ENCODE assay signal across 8 cellular contexts in the genomic region with DNA sequence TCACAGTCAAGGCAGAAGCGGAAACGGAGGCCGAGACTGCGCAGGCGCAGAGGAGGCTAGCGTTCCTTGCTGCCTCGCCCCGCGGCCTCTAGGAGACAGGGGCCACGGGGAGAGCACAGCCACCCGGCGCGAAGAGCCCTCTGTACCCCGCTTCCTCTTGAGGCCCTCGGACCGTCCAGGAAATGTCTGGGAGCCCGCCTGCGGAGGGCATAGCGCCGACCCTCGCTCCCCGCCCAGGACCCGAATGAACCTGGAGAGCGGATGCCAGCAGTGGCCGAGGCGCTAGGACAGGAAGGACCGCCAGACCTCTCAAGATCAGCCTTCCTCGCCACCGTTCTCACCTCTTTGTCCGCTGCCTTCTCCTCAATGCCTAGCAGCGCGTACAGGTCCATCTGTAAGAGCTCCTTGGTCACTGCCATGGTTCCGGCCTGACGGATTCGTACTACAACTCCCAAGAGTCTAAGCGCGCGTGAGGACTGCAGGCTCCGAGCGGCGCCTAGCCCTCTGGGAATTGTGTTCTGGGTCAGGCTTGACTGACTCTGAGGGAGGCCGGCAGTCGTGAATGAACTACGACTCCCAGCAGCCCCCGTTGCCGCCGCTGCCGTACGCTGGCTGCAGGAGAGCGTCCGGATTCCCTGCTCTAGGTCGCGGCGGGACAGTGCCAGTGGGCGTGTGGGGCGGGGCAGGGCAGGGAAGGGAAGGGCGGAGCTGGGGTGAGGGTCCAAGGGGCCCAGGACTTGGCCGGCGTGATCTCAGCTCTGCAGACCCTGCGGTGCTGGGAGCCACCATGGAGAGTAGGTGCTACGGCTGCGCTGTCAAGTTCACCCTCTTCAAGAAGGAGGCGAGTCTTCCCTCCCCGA. TPM values are rescaled to one million over a fixed set of nuclear protein-coding genes. Genes with fewer than 3 reads are reported as not detected.
DNase-seq lines count a peak whose midpoint lies in the region; ATAC-seq, FAIRE-seq and TF ChIP-seq lines count a peak whose summit lies in the region.

A gene with protein sequence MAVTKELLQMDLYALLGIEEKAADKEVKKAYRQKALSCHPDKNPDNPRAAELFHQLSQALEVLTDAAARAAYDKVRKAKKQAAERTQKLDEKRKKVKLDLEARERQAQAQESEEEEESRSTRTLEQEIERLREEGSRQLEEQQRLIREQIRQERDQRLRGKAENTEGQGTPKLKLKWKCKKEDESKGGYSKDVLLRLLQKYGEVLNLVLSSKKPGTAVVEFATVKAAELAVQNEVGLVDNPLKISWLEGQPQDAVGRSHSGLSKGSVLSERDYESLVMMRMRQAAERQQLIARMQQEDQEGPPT (minus strand): TSS at position 446 of the 860 bp plus-strand sequence. CDS start 27 bp downstream, at position 419.
A gene with protein sequence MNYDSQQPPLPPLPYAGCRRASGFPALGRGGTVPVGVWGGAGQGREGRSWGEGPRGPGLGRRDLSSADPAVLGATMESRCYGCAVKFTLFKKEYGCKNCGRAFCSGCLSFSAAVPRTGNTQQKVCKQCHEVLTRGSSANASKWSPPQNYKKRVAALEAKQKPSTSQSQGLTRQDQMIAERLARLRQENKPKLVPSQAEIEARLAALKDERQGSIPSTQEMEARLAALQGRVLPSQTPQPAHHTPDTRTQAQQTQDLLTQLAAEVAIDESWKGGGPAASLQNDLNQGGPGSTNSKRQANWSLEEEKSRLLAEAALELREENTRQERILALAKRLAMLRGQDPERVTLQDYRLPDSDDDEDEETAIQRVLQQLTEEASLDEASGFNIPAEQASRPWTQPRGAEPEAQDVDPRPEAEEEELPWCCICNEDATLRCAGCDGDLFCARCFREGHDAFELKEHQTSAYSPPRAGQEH (plus strand): TSS at position 62 of the 860 bp plus-strand sequence. CDS start 501 bp downstream, at position 563.

- peak; percentile 80 to 89 for DNase-seq in NCI-H187 (lab: John Stamatoyannopoulos, UW)
- DNase-seq in T-helper 2 cell = peak; percentile 76 to 98 (median 90)
- DNase-seq in left ventricle myocardium superior = peak; percentile 97
- peak; percentile 97 to 98 for DNase-seq in psoas muscle
- DNase-seq in urothelium cell line (ENCODE audit: low spot score) = peak; percentile 96

- peaks cover 21% of the 10 kb centered on the region for H3K4me1 ChIP-seq in psoas muscle

- peaks cover 2 to 33% of the 10 kb centered on the region in 2 donors for H3K36me3 ChIP-seq in psoas muscle (ENCODE audit: insufficient read depth in 1 of 2, low read depth in 1 of 2)

- peak; percentile 86 for FAIRE-seq in urothelium cell line (lab: Jason Lieb, UNC)

- H3K4me3 ChIP-seq in psoas muscle = peak within 1 kb of the TSS; percentile 87

- H3K9me3 ChIP-seq in psoas muscle = no peaks in the 10 kb centered on the region

- H3K27ac ChIP-seq in angular gyrus (ENCODE audit: low read depth, low read length) = peak within 1 kb of the TSS; percentile 95
- H3K27ac ChIP-seq in psoas muscle = peak within 1 kb of the TSS; percentile 96

- peak; percentile 94 for ATAC-seq in GM18498 (IDR thresholded peaks at IDR 0.05; ENCODE audit: unreplicated experiment)
- ATAC-seq in HG02938 (IDR thresholded peaks at IDR 0.05; ENCODE audit: unreplicated experiment) = peak; percentile 88
- peak; percentile 98 for ATAC-seq in left ventricle myocardium superior
- ATAC-seq in psoas muscle = peak; percentile 99

- TF ChIP-seq CTCF in psoas muscle (IDR thresholded peaks at IDR 0.05) = no peak

- 0% methylated on average over 49 to 64 of the region's 64 CpGs for WGBS in psoas muscle, 3 donors

- no peaks in the 10 kb centered on the region for H3K27me3 ChIP-seq in psoas muscle (ENCODE audit: insufficient read depth in 3 of 3, low read length in 2 of 3)

- intact Hi-C loops in left ventricle myocardium superior (cut with micrococcal nuclease) = no loop called here
- intact Hi-C loops in psoas muscle (cut with DNase I) = loop anchor here in 1 of 2 donors (10.0 kb wide), 1 partner anchor 52 kb away; a partner anchor contains a TSS

RNA-seq across cellular contexts. Expression of the first gene that starts in this region (rescaled TPM):
- total RNA-seq in left ventricle myocardium superior (16.2 TPM), psoas muscle (10 to 100 TPM in 3 of 4 donors, 1 to 10 TPM in 1; 8.9 to 18.5 (median 13.0) TPM)
- 10 to 100 TPM; 16.6 to 32.4 (median 32.0) TPM for polyA plus RNA-seq in psoas muscle

RNA-seq across cellular contexts. Expression of the second gene that starts in this region (rescaled TPM):
- 30.9 TPM for total RNA-seq in left ventricle myocardium superior
- total RNA-seq in psoas muscle = 10 to 100 TPM in 2 of 4 donors, 1 to 10 TPM in 2; 9.1 to 12.4 (median 10.8) TPM
- 10 to 100 TPM; 16.9 to 31.5 (median 25.4) TPM for polyA plus RNA-seq in psoas muscle

Comparison
In these comparisons a context has a peak if more than half of its experiments do, and no peak if none do; other contexts are left out.
1. Peak in every context shown above with its lines: DNase-seq, ATAC-seq, H3K4me3 ChIP-seq and H3K27ac ChIP-seq.